In genomic region chr5:78886650-78887230, GRCh38 we compare ENCODE assay signal across 9 cellular contexts.
DNase-seq lines count a peak whose midpoint lies in the region; ATAC-seq and TF ChIP-seq lines count a peak whose summit lies in the region.
"Had no signal": no experiment of that assay in that cellular context is flagged by ENCODE, and none has a peak within 500 bp of the region (broad histone marks: within the 10 kb centered on the region; RNA-seq: fewer than 3 reads in every experiment).

No MANE protein-coding gene starts in this region.

- no peak for TF ChIP-seq POLR2A in body of pancreas (IDR thresholded peaks at IDR 0.05)

- no peaks in the 10 kb centered on the region for H3K4me1 ChIP-seq in body of pancreas

- TF ChIP-seq CTCF in HFFc6 (IDR thresholded peaks at IDR 0.05) (peak; percentile 89), body of pancreas (IDR thresholded peaks at IDR 0.05) (peak in 5 of 7 experiments; percentile 34 to 55 (median 51))

- WGBS in body of pancreas, 2 donors, result 73 to 75% methylated on average over 2 of the region's 2 CpGs

- no peaks in the 10 kb centered on the region for H3K27me3 ChIP-seq in body of pancreas

- H3K4me3 ChIP-seq in body of pancreas, result no peak overlapping the region

- H3K27me3 Mint-ChIP-seq in HFFc6 (ENCODE audit: insufficient read depth), result no peaks in the 10 kb centered on the region; the same call in 1 of the 2 replicates
- H3K27me3 Mint-ChIP-seq: activated CD4-positive, alpha-beta memory T cell treated with anti-CD3 and anti-CD28 coated beads, Interleukin-2, amount 10 ng/mL, durations not matched to agents 7 days and 5 days had no signal

- no peaks in the 10 kb centered on the region for H3K36me3 Mint-ChIP-seq in HFFc6 (ENCODE audit: low read depth)

- intact Hi-C loops in body of pancreas (cut with DNase I) (no loop called here), head of caudate nucleus (cut with DNase I) (no loop called here)

- H3K36me3 ChIP-seq in body of pancreas (replicated peaks in 1 of 2; ENCODE audit: insufficient read depth in 1 of 2, low read depth in 2 of 2), result no peaks in the 10 kb centered on the region

- H3K4me1 Mint-ChIP-seq in HFFc6 (ENCODE audit: low read depth), result peaks cover 33% of the 10 kb centered on the region

- ATAC-seq in body of pancreas, result no peak

- H3K4me3 Mint-ChIP-seq in HFFc6, result no peak overlapping the region
- H3K4me3 Mint-ChIP-seq: activated CD4-positive, alpha-beta memory T cell treated with anti-CD3 and anti-CD28 coated beads, Interleukin-2, amount 10 ng/mL, durations not matched to agents 7 days and 5 days had no signal

- H3K27ac ChIP-seq in body of pancreas, result no peak overlapping the region

- no peak overlapping the region for H3K27ac Mint-ChIP-seq in HFFc6
- H3K27ac Mint-ChIP-seq: activated CD4-positive, alpha-beta memory T cell treated with anti-CD3 and anti-CD28 coated beads, Interleukin-2, amount 10 ng/mL, durations not matched to agents 7 days and 5 days had no signal

- H3K9me3 Mint-ChIP-seq in HFFc6, result no peaks in the 10 kb centered on the region
- H3K9me3 Mint-ChIP-seq: activated CD4-positive, alpha-beta memory T cell treated with anti-CD3 and anti-CD28 coated beads, Interleukin-2, amount 10 ng/mL, durations not matched to agents 7 days and 5 days had no signal

- DNase-seq in COLO829 (ENCODE audit: low spot score), result peak; percentile 4
- DNase-seq in HFFc6, result no peak
- no peak for DNase-seq in body of pancreas
- DNase-seq in myocyte (ENCODE audit: low read depth), result peak; percentile 21
- no peak for DNase-seq in NCI-H187 treated with DMSO at 0.1 percent for 48 hours (lab: John Stamatoyannopoulos, UW)
- DNase-seq in stimulated activated CD4-positive, alpha-beta T cell treated with anti-CD3 and anti-CD28 coated beads, Interleukin-2, amount 100 ng/mL, for 24 hours, result no peak
- DNase-seq in head of caudate nucleus, result no peak
- no peak for DNase-seq in NCI-H1105 treated with DMSO at 0.1 percent for 48 hours (lab: John Stamatoyannopoulos, UW)
- DNase-seq: activated CD4-positive, alpha-beta memory T cell treated with anti-CD3 and anti-CD28 coated beads, Interleukin-2, amount 10 ng/mL, durations not matched to agents 7 days and 5 days had no signal

- no peaks in the 10 kb centered on the region for H3K9me3 ChIP-seq in body of pancreas

Comparison
In these comparisons a context has a peak if more than half of its experiments do, and no peak if none do; other contexts are left out.
1. DNase-seq: peak in COLO829 (single experiment) and myocyte (single experiment); none in HFFc6 (single experiment), body of pancreas (0 of 4), NCI-H187 treated with DMSO at 0.1 percent for 48 hours (single experiment), stimulated activated CD4-positive, alpha-beta T cell treated with anti-CD3 and anti-CD28 coated beads, Interleukin-2, amount 100 ng/mL, for 24 hours (0 of 2), head of caudate nucleus (0 of 42) and NCI-H1105 treated with DMSO at 0.1 percent for 48 hours (single experiment).